ENCODE assay signal across 8 cellular contexts in the genomic region with DNA sequence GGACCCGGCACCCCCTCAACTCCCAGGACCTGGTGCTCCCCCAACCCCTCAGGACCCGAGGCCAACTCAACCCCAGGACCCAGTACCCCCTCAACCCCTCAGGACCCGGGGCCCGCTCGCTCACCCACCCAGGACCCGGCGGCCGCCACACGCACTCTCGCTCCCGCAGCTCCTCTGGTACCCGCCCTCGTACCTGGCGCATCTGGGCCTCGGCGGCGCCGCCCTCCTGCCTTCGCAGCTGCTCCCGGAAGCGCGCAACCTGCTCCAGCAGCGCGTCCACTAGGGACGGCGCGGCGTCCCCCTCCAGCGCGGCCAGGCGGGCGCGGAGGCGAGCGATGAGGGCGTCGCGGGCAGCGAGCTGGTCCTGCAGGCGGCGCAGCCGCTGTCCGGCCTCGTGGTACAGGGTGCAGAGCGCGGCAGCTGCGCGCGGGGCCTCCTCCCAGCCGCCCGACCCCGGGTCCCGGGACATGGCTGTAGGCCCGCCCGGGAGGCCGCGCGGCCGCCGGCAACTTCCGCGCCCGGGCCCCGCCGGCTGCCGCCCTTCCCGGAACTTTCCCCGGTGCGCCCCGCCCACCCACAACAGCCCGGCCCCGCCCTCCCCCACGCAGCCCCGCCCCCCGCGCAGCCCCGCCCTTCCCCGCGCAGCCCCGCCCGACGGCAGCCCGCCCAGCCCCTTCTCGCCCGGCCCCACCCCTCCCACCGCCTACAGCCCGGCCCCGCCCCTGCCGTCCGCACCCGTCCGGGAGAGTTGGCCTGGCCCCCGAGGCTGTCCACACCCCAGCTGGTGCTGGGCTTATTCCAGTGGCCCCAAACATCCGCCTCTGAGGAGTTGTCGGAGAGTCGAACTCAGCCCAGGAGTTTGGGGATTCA. TPM values are rescaled to one million over a fixed set of nuclear protein-coding genes. Genes with fewer than 3 reads are reported as not detected.
DNase-seq lines count a peak whose midpoint lies in the region; ATAC-seq and TF ChIP-seq lines count a peak whose summit lies in the region.

TNIP2 (minus strand) TSS at position 516 of the 870 bp plus-strand sequence; CDS start at position 469, 47 bp downstream.

- H3K27ac Mint-ChIP-seq in IgD-negative memory B cell: peak within 1 kb of the TSS; percentile 20 to 86 (median 83)
- peak within 1 kb of the TSS; percentile 65 for H3K27ac Mint-ChIP-seq in activated naive CD4-positive, alpha-beta T cell treated with anti-CD3 and anti-CD28 coated beads for 36 hours

- no peak for TF ChIP-seq EP300 in suprapubic skin (IDR thresholded peaks at IDR 0.05)

- peaks cover 10 to 25% (median 19%) of the 10 kb centered on the region in 3 donors for H3K4me1 Mint-ChIP-seq in IgD-negative memory B cell
- H3K4me1 Mint-ChIP-seq in activated naive CD4-positive, alpha-beta T cell treated with anti-CD3 and anti-CD28 coated beads for 36 hours (ENCODE audit: low read depth): peaks cover 34% of the 10 kb centered on the region

- TF ChIP-seq POLR2A in suprapubic skin (IDR thresholded peaks at IDR 0.05): peak in 1 of 2 donors; percentile 57

- in situ Hi-C loops in SK-MEL-5 (cut with HindIII; ENCODE audit: low pct_unique_long_range_greater_than_20kb, low sequenced_read_pairs): no loop called here

- peak; percentile 69 for ATAC-seq in GM21381 (IDR thresholded peaks at IDR 0.05; ENCODE audit: unreplicated experiment)

- intact Hi-C loops in activated naive CD4-positive, alpha-beta T cell treated with anti-CD3 and anti-CD28 coated beads for 36 hours (cut with micrococcal nuclease): loop anchor here (1.0 kb wide), 1 partner anchor 10 kb away; no protein-coding TSS in a partner anchor

- H3K27me3 ChIP-seq in suprapubic skin: no peaks in the 10 kb centered on the region

- peaks cover 36% of the 10 kb centered on the region for H3K4me1 ChIP-seq in suprapubic skin

- H3K9me3 Mint-ChIP-seq in IgD-negative memory B cell: no peaks in the 10 kb centered on the region
- no peaks in the 10 kb centered on the region for H3K9me3 Mint-ChIP-seq in activated naive CD4-positive, alpha-beta T cell treated with anti-CD3 and anti-CD28 coated beads for 36 hours

- H3K4me3 ChIP-seq in suprapubic skin: peak within 1 kb of the TSS; percentile 70

- peak within 1 kb of the TSS; percentile 83 to 94 (median 90) for H3K4me3 Mint-ChIP-seq in IgD-negative memory B cell
- H3K4me3 Mint-ChIP-seq in activated naive CD4-positive, alpha-beta T cell treated with anti-CD3 and anti-CD28 coated beads for 36 hours: peak within 1 kb of the TSS; percentile 67

- WGBS in suprapubic skin: 3% methylated on average over 21 of the region's 96 CpGs

- H3K27ac ChIP-seq in suprapubic skin: peak within 1 kb of the TSS; percentile 90

- CTCF ChIA-PET in activated naive CD4-positive, alpha-beta T cell treated with anti-CD3 and anti-CD28 coated beads for 36 hours (lab: Charles Lee): interaction anchor here (0.6 to 0.8 kb wide), 5 partner anchors 10 to 291 kb away, joined by 3 to 5 read pairs (median 3); no protein-coding TSS in a partner anchor

- H3K36me3 ChIP-seq in suprapubic skin: peaks cover 5% of the 10 kb centered on the region

- DNase-seq in D341Med (ENCODE audit: low spot score) (peak; percentile 100), SK-MEL-5 (ENCODE audit: low read depth, low spot score) (peak; percentile 63), germinal center (ENCODE audit: low spot score) (peak; percentile 96), occipital lobe (lab: John Stamatoyannopoulos, UW) (peak; percentile 51), suprapubic skin (ENCODE audit: low spot score in 2 of 2) (peak; percentile 94 to 95)
- peak; percentile 79 for DNase-seq in activated naive CD4-positive, alpha-beta T cell treated with anti-CD3 and anti-CD28 coated beads for 36 hours

- H3K36me3 Mint-ChIP-seq in IgD-negative memory B cell: no peaks in the 10 kb centered on the region
- peaks cover 2% of the 10 kb centered on the region for H3K36me3 Mint-ChIP-seq in activated naive CD4-positive, alpha-beta T cell treated with anti-CD3 and anti-CD28 coated beads for 36 hours (ENCODE audit: low read depth)

- peak in 1 of 2 donors; percentile 51 for TF ChIP-seq CTCF in suprapubic skin (IDR thresholded peaks at IDR 0.05)

- no peaks in the 10 kb centered on the region for H3K9me3 ChIP-seq in suprapubic skin

- no peaks in the 10 kb centered on the region for H3K27me3 Mint-ChIP-seq in IgD-negative memory B cell
- H3K27me3 Mint-ChIP-seq in activated naive CD4-positive, alpha-beta T cell treated with anti-CD3 and anti-CD28 coated beads for 36 hours (ENCODE audit: low read depth): no peaks in the 10 kb centered on the region

RNA-seq across cellular contexts. Expression of gene TNIP2, which starts in this region (rescaled TPM):
- polyA plus RNA-seq in IgD-negative memory B cell: 54.5 TPM
- 41.1 and 43.2 TPM in 2 replicates for total RNA-seq in SK-MEL-5 (2014; rRNA removed; shearing (Covaris generic))
- 43.8 and 52.1 TPM in 2 replicates for polyA plus RNA-seq in SK-MEL-5 (2015; cell fraction: cytosol; rRNA removed)
- polyA plus RNA-seq in SK-MEL-5 (2015; cell fraction: nucleus; rRNA removed): 93.8 and 107 TPM in 2 replicates
- 10 to 100 TPM; 54.2 to 55.0 TPM for total RNA-seq in activated naive CD4-positive, alpha-beta T cell treated with anti-CD3 and anti-CD28 coated beads for 36 hours
- total RNA-seq in occipital lobe (5.9 TPM), suprapubic skin (10 to 100 TPM; 21.8 to 36.0 (median 30.8) TPM)

Comparison
In these comparisons a context has a peak if more than half of its experiments do, and no peak if none do; other contexts are left out.
1. Peak in every context shown above with its lines: DNase-seq, ATAC-seq, H3K4me3 ChIP-seq and H3K27ac ChIP-seq.